ENCODE assay signal across 8 cellular contexts in the genomic region with DNA sequence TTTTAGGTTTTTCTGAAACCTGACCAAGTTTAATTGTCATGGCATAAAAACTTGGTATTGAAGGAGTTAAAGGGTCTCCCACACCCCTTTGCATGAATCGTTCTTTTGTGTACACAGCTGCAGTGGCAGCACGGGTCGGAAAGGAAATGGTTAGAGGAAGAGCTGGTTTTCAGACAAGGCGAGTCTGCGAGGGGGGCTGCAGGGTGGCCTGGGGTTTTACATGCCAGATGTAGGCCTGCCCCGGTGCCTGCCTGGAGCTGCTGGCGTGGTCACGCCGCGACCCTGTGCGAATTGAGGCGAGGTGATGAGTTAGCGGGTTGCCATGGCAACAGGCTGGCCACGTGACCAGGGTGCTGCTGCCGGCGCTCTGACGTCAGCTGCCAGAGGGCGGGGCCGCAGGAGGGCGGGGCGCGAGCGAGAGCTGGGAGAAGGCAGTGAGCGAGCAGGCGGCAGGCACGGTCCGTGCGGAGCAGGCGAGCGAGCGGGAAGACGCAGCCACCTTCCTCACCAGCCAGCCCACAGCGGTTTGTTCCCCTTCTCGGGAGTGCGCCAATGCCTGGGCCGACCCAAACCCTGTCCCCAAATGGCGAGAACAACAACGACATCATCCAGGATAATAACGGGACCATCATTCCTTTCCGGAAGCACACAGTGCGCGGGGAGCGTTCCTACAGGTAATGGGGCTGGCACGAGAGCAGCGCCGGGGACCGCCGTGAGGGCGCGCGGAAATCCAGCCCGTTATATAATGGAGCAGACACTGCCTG. TPM values are rescaled to one million over a fixed set of nuclear protein-coding genes. Genes with fewer than 3 reads are reported as not detected.
DNase-seq lines count a peak whose midpoint lies in the region; ATAC-seq, FAIRE-seq and TF ChIP-seq lines count a peak whose summit lies in the region.

Gene MAPRE2, plus strand, starts transcription at position 426 of the 764 bp plus-strand sequence. Its CDS starts 127 bp downstream, at position 553.

- H3K9me3 ChIP-seq in H1 (ENCODE audit: insufficient read depth in 2 of 2, low read depth in 1 of 2, low read length in 1 of 2) (no peaks in the 10 kb centered on the region), mesenchymal stem cell (ENCODE audit: control insufficient read depth, low read length) (no peaks in the 10 kb centered on the region)

- TF ChIP-seq EP300 in H1 (IDR thresholded peaks at IDR 0.05; ENCODE audit: borderline replicate concordance in 1 of 2, low read depth in 2 of 2, low read length in 2 of 2), result no peak

- no peak for TF ChIP-seq CTCF in H1 (IDR thresholded peaks at IDR 0.05; ENCODE audit: control extremely low read depth in 1 of 3, insufficient read depth in 1 of 3, low read depth in 1 of 3, low read length in 3 of 3)

- H4K5ac ChIP-seq in H1 (ENCODE audit: insufficient read length, low read depth, low read length), result peak within 1 kb of the TSS; percentile 22

- no peak for TF ChIP-seq RAD21 in H1 (IDR thresholded peaks at IDR 0.05 in 1 of 2, conservative IDR thresholded peaks at IDR 0.05 in 1 of 2; ENCODE audit: low read depth in 2 of 2, low read length in 2 of 2)

- H3K23me2 ChIP-seq in H1 (ENCODE audit: low read depth, low read length), result peaks cover 11% of the 10 kb centered on the region; the same call in 1 of the 2 replicates

- peak within 1 kb of the TSS; percentile 94 for H2BK12ac ChIP-seq in H1 (ENCODE audit: low read depth, low read length)
- H2BK12ac ChIP-seq in mesenchymal stem cell (ENCODE audit: low read length in 2 of 2), result peak within 1 kb of the TSS; percentile 64 to 66

- peak within 1 kb of the TSS; percentile 88 for H2AFZ ChIP-seq in H1 (ENCODE audit: low read length)
- peak within 1 kb of the TSS; percentile 73 for H2AFZ ChIP-seq in mesenchymal stem cell (ENCODE audit: low read depth, low read length)

- peak; percentile 93 to 96 for TF ChIP-seq POLR2A in H1 (IDR thresholded peaks at IDR 0.05; ENCODE audit: control extremely low read depth in 1 of 2, low read depth in 2 of 2, low read length in 2 of 2)

- H4K20me1 ChIP-seq in H1 (replicated peaks in 1 of 2; ENCODE audit: control insufficient read depth in 1 of 2, insufficient read depth in 2 of 2, low read length in 2 of 2), result peaks cover 2% of the 10 kb centered on the region in 2 experiments

- H3K4me2 ChIP-seq in H1 (ENCODE audit: insufficient read depth in 1 of 2, low read depth in 2 of 2, low read length in 2 of 2) (peak within 1 kb of the TSS; percentile 80 to 81), mesenchymal stem cell (ENCODE audit: low read length, poor library complexity, severe bottlenecking) (peak within 1 kb of the TSS; percentile 83)

- H3K56ac ChIP-seq in H1 (replicated peaks; ENCODE audit: insufficient read length, low read depth, low read length), result peak within 1 kb of the TSS; percentile 63

- H3K18ac ChIP-seq in H1 (ENCODE audit: extremely low read depth, low read length) (peak within 1 kb of the TSS; percentile 64; the same call in 1 of the 2 replicates), mesenchymal stem cell (ENCODE audit: low read depth in 1 of 2, low read length in 2 of 2) (peak within 1 kb of the TSS; percentile 44 to 87)

- peak; percentile 71 for ATAC-seq in GM21360 (IDR thresholded peaks at IDR 0.05; ENCODE audit: unreplicated experiment)

- H4K8ac ChIP-seq in H1 (ENCODE audit: extremely low read depth, insufficient read depth, low read length), result peak within 1 kb of the TSS; percentile 81; the same call in 1 of the 2 replicates
- peak within 1 kb of the TSS; percentile 93 for H4K8ac ChIP-seq in mesenchymal stem cell (ENCODE audit: low read length)

- H3K36me3 ChIP-seq in H1 (ENCODE audit: control insufficient read depth in 2 of 4, insufficient read depth in 4 of 4, low read length in 3 of 4) (no peaks in the 10 kb centered on the region), mesenchymal stem cell (ENCODE audit: control insufficient read depth in 1 of 2, insufficient read depth in 2 of 2, low read depth in 1 of 2, low read length in 2 of 2) (no peaks in the 10 kb centered on the region)

- peak within 1 kb of the TSS; percentile 66 to 82 (median 76) for H3K4me3 ChIP-seq in H1 (ENCODE audit: extremely low read depth in 1 of 4, insufficient read depth in 2 of 4, low read depth in 3 of 4, low read length in 4 of 4)
- H3K4me3 ChIP-seq in mesenchymal stem cell (ENCODE audit: insufficient read depth in 1 of 2, low read depth in 1 of 2, low read length in 2 of 2), result peak within 1 kb of the TSS; percentile 83 to 96

- no peak within 1 kb of the TSS for H3K14ac ChIP-seq in H1 (ENCODE audit: insufficient read length)
- peak within 1 kb of the TSS in 1 of 2 experiments; percentile 8 for H3K14ac ChIP-seq in mesenchymal stem cell (ENCODE audit: low read length in 2 of 2)

- H3K79me1 ChIP-seq in H1 (ENCODE audit: low read depth, low read length), result peaks cover 2% of the 10 kb centered on the region; the same call in 1 of the 2 replicates
- peaks cover 6% of the 10 kb centered on the region for H3K79me1 ChIP-seq in mesenchymal stem cell (replicated peaks; ENCODE audit: low read length, poor library complexity, severe bottlenecking)

- H2BK120ac ChIP-seq in H1 (replicated peaks; ENCODE audit: low read depth, low read length), result no peak within 1 kb of the TSS
- H2BK120ac ChIP-seq in mesenchymal stem cell (ENCODE audit: low read depth, low read length), result no peak within 1 kb of the TSS

- H2BK5ac ChIP-seq in H1 (ENCODE audit: low read depth, low read length) (peak within 1 kb of the TSS; percentile 88), mesenchymal stem cell (ENCODE audit: low read depth, low read length, poor library complexity, severe bottlenecking) (no peak within 1 kb of the TSS)

- H3K27ac ChIP-seq in H1 (ENCODE audit: low read depth, low read length), result peak within 1 kb of the TSS; percentile 84
- H3K27ac ChIP-seq in mesenchymal stem cell (ENCODE audit: low read length, poor library complexity, severe bottlenecking), result peak within 1 kb of the TSS; percentile 70

- H3K4ac ChIP-seq in H1 (replicated peaks; ENCODE audit: insufficient read length, low read depth, low read length), result no peak within 1 kb of the TSS
- peak within 1 kb of the TSS; percentile 29 to 35 for H3K4ac ChIP-seq in mesenchymal stem cell (ENCODE audit: low read depth in 1 of 2, low read length in 2 of 2)

- POLR2A ChIA-PET in H1 (lab: Charles Lee; ENCODE audit: partially characterized antibody), result interaction anchor here (1.0 to 1.6 kb wide), 5 partner anchors 10 to 82 kb away, joined by 3 to 6 read pairs (median 5); no protein-coding TSS in a partner anchor

- H3K9ac ChIP-seq in H1 (replicated peaks in 1 of 4; ENCODE audit: extremely low read depth in 1 of 4, low read depth in 3 of 4, low read length in 3 of 4) (peak within 1 kb of the TSS; percentile 54 to 91 (median 86)), mesenchymal stem cell (ENCODE audit: low read length) (peak within 1 kb of the TSS; percentile 94)

- H3K4me1 ChIP-seq in H1 (replicated peaks in 1 of 4; ENCODE audit: control insufficient read depth in 3 of 4, insufficient read depth in 4 of 4, low read length in 3 of 4), result peaks cover 0 to 7% (median 4%) of the 10 kb centered on the region in 4 experiments; a peak in 4 of 7 replicates
- peaks cover 3% of the 10 kb centered on the region for H3K4me1 ChIP-seq in mesenchymal stem cell (ENCODE audit: control insufficient read depth, insufficient read depth, low read depth, low read length)

- H3K79me2 ChIP-seq in H1 (ENCODE audit: control insufficient read depth in 1 of 2, insufficient read depth in 2 of 2, low read length in 2 of 2), result peaks cover 0 to 34% of the 10 kb centered on the region in 2 experiments; a peak in 2 of 4 replicates

- 2% methylated on average over 36 of the region's 52 CpGs; no CpG with 5 or more reads in 1 of the 2 experiments for WGBS in H1 (ENCODE audit: extremely low coverage in 1 of 2, insufficient coverage in 1 of 2, insufficient read length in 1 of 2, insufficient replicate concordance in 2 of 2, low coverage in 1 of 2, low lambda C conversion rate in 2 of 2, missing lambda C conversion rate in 1 of 2), 2 experiments
- under 1% methylated on average over 42 of the region's 52 CpGs for WGBS in mesenchymal stem cell

- H3K23ac ChIP-seq in H1 (ENCODE audit: insufficient read length) (no peak within 1 kb of the TSS), mesenchymal stem cell (ENCODE audit: low read length in 2 of 2) (no peak within 1 kb of the TSS)

- DNase-seq in COLO668 (lab: John Stamatoyannopoulos, UW; ENCODE audit: unreplicated experiment), result peak; percentile 99
- DNase-seq in HT1080 (ENCODE audit: low read depth), result peak; percentile 96
- DNase-seq in NOMO-1 treated with DMSO at 0.1 percent for 48 hours (lab: John Stamatoyannopoulos, UW; ENCODE audit: unreplicated experiment), result peak; percentile 87
- DNase-seq in activated CD8-positive, alpha-beta memory T cell treated with anti-CD3 and anti-CD28 coated beads for 48 hours (ENCODE audit: low read depth in 2 of 3, low spot score in 2 of 3), result peak; percentile 94 to 98 (median 95)
- DNase-seq in H1 (ENCODE audit: low read depth in 1 of 2, low spot score in 2 of 2), result peak; percentile 95 to 99
- DNase-seq in mesenchymal stem cell, result peak; percentile 98
- DNase-seq in stimulated activated CD8-positive, alpha-beta memory T cell treated with anti-CD3 and anti-CD28 coated beads, Interleukin-12 subunit alpha, Interleukin-12 subunit beta, amount 100 ng/mL, for 4 hours (ENCODE audit: low read depth), result peak; percentile 99

- H3K27me3 ChIP-seq in H1 (replicated peaks in 1 of 4; ENCODE audit: control insufficient read depth in 3 of 4, extremely low read depth in 1 of 4, insufficient read depth in 3 of 4, low read length in 3 of 4) (no peaks in the 10 kb centered on the region), mesenchymal stem cell (ENCODE audit: control insufficient read depth in 1 of 2, insufficient read depth in 1 of 2, low read length in 2 of 2) (no peaks in the 10 kb centered on the region)

- CTCF ChIA-PET in H1 (lab: Charles Lee; ENCODE audit: partially characterized antibody), result interaction anchor here (0.7 to 2.2 kb wide), 6 partner anchors 10 to 102 kb away, joined by 3 to 11 read pairs (median 4); no protein-coding TSS in a partner anchor

- no peak for FAIRE-seq in H1 (lab: Jason Lieb, UNC)

- H2AK5ac ChIP-seq in H1 (ENCODE audit: low read depth, low read length) (no peak within 1 kb of the TSS), mesenchymal stem cell (ENCODE audit: low read length, severe bottlenecking) (no peak within 1 kb of the TSS)

- H2BK20ac ChIP-seq in H1 (ENCODE audit: low read length), result no peak within 1 kb of the TSS; the same call in 1 of the 2 replicates

- no peak within 1 kb of the TSS for H2BK15ac ChIP-seq in H1 (ENCODE audit: low read length)
- peak within 1 kb of the TSS; percentile 67 for H2BK15ac ChIP-seq in mesenchymal stem cell (ENCODE audit: low read depth, poor library complexity, severe bottlenecking)

- H4K91ac ChIP-seq in H1 (replicated peaks; ENCODE audit: insufficient read length, low read length) (peak within 1 kb of the TSS; percentile 59), mesenchymal stem cell (ENCODE audit: low read length) (peak within 1 kb of the TSS; percentile 83)

RNA-seq across cellular contexts. Expression of gene MAPRE2, which starts in this region (rescaled TPM):
- total RNA-seq in HT1080 (2014; rRNA removed; shearing (Covaris generic)), result 10.3 and 14.8 TPM in 2 replicates
- polyA plus RNA-seq in HT1080 (2015; cell fraction: cytosol; rRNA removed), result 10.7 and 12.6 TPM in 2 replicates
- 18.4 and 18.7 TPM in 2 replicates for polyA plus RNA-seq in HT1080 (2015; cell fraction: nucleus; rRNA removed)
- total RNA-seq in H1 (2021; fragmentation: NEBNext Ultra II Directional; extraction: Animal tissue kit (Norgen Biotek cat#: 25700)), result 30.9 and 32.6 TPM in 2 replicates
- 24.2 and 33.1 TPM in 2 replicates for polyA plus RNA-seq in H1 (2011; rRNA removed)
- 30.0 TPM for polyA plus RNA-seq in H1 (2011; cell fraction: cytosol; rRNA removed)
- 17.5 TPM for polyA plus RNA-seq in H1 (2011; cell fraction: nucleus; rRNA removed)
- polyA plus RNA-seq in H1 (2012, experiment 1 of 2), result 21.2 to 32.2 TPM (median 24.4 TPM) in 4 replicates
- polyA plus RNA-seq in H1 (2012, experiment 2 of 2), result 5.2 TPM
- 18.5 TPM for polyA plus RNA-seq in H1 (2013, experiment 1 of 2)
- 18.6 TPM for polyA plus RNA-seq in H1 (2013, experiment 2 of 2)
- 37.3 and 44.8 TPM in 2 replicates for polyA minus RNA-seq in H1 (2011; rRNA and poly(A)+ RNA removed)
- polyA minus RNA-seq in H1 (2011; cell fraction: cytosol; rRNA and poly(A)+ RNA removed), result 28.1 TPM
- 30.2 TPM for polyA minus RNA-seq in H1 (2011; cell fraction: nucleus; rRNA and poly(A)+ RNA removed)
- polyA plus RNA-seq in mesenchymal stem cell (2013, experiment 1 of 2), result 54.6 TPM
- 55.7 TPM for polyA plus RNA-seq in mesenchymal stem cell (2013, experiment 2 of 2)

Comparison
In these comparisons a context has a peak if more than half of its experiments do, and no peak if none do; other contexts are left out.
1. Peak in every context shown above with its lines: DNase-seq, ATAC-seq, H3K4me3 ChIP-seq and H3K27ac ChIP-seq.